ENCODE assay signal across 1 cellular context in the genomic region with DNA sequence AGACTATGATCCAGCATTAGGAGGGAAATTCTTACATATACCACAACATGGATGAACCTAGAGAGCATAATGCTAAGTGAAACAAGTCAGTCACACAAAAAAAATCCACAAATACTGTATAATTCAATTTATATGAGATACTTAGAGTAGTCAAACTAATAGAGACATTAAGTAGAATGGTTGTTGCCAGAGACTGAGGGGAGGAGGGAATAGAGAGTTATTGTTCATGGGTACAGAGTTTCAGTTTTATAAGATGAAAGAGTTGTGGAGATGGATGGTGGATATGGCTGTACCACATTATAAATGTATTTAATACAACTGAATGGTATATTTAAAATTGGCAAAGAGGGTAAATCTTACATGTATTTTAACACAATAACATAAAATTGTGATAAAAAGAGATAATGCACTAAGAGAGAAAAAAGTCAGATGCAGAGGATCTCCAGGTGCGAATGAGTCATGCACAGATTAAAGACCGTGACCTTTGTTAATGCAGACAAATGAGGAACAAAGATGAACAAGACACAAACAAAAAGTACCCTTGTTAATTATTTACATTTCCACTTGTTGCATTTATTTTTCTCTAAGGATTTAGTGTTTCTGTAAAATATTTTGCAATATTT.
TF ChIP-seq lines count a peak whose summit lies in the region.

No MANE protein-coding gene starts in this region.

TF ChIP-seq in HepG2, 621 proteins besides CTCF, POLR2A, EP300 and RAD21 (continued from another document):
- TF ChIP-seq, protein P1, sequence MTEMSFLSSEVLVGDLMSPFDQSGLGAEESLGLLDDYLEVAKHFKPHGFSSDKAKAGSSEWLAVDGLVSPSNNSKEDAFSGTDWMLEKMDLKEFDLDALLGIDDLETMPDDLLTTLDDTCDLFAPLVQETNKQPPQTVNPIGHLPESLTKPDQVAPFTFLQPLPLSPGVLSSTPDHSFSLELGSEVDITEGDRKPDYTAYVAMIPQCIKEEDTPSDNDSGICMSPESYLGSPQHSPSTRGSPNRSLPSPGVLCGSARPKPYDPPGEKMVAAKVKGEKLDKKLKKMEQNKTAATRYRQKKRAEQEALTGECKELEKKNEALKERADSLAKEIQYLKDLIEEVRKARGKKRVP (CRISPR knock-in tag; IDR thresholded peaks at IDR 0.05) = no peak
- TF ChIP-seq ZNF563 (CRISPR knock-in tag; IDR thresholded peaks at IDR 0.05) (no peak), MED8 (CRISPR knock-in tag; IDR thresholded peaks at IDR 0.05; ENCODE audit: insufficient replicate concordance) (no peak), NR2C2 (CRISPR knock-in tag; IDR thresholded peaks at IDR 0.05; ENCODE audit: borderline replicate concordance) (no peak), JUN (CRISPR knock-in tag; IDR thresholded peaks at IDR 0.05) (no peak)
